ENCODE assay signal across 8 cellular contexts in genomic region chr10:2949948-2950354, GRCh38.
DNase-seq lines count a peak whose midpoint lies in the region; ATAC-seq and TF ChIP-seq lines count a peak whose summit lies in the region.

No MANE protein-coding gene starts in this region.

- ATAC-seq in GM21360 (IDR thresholded peaks at IDR 0.05; ENCODE audit: unreplicated experiment): peak; percentile 40

- H3K4me1 ChIP-seq in adrenal gland (replicated peaks in 1 of 2): no peaks in the 10 kb centered on the region
- no peaks in the 10 kb centered on the region for H3K4me1 ChIP-seq in thyroid gland

- TF ChIP-seq CTCF in dorsolateral prefrontal cortex (IDR thresholded peaks at IDR 0.05 in 54 of 56, conservative IDR thresholded peaks at IDR 0.05 in 2 of 56; ENCODE audit: low read depth in 1 of 56, partially characterized antibody in 56 of 56): no peak
- no peak for TF ChIP-seq CTCF in adrenal gland (IDR thresholded peaks at IDR 0.05)
- no peak for TF ChIP-seq CTCF in thyroid gland (IDR thresholded peaks at IDR 0.05)

- H3K27me3 ChIP-seq in dorsolateral prefrontal cortex: peaks cover 0 to 18% (median 0%) of the 10 kb centered on the region in 45 donors
- no peaks in the 10 kb centered on the region for H3K27me3 ChIP-seq in H7 (ENCODE audit: control insufficient read depth, insufficient read depth, low read length)
- H3K27me3 ChIP-seq in adrenal gland: no peaks in the 10 kb centered on the region
- H3K27me3 ChIP-seq in thyroid gland: no peaks in the 10 kb centered on the region

- H3K36me3 ChIP-seq in H7 (replicated peaks; ENCODE audit: control insufficient read depth, insufficient read depth, low read length) (no peaks in the 10 kb centered on the region), adrenal gland (replicated peaks in 1 of 2) (no peaks in the 10 kb centered on the region), thyroid gland (no peaks in the 10 kb centered on the region)

- TF ChIP-seq POLR2A in adrenal gland (IDR thresholded peaks at IDR 0.05): no peak
- no peak for TF ChIP-seq POLR2A in thyroid gland (IDR thresholded peaks at IDR 0.05)

- peak; percentile 58 for DNase-seq in Ammon's horn (ENCODE audit: low spot score)
- peak; percentile 5 for DNase-seq in HK-2 (ENCODE audit: unreplicated experiment)
- peak in 8 of 10 donors; percentile 31 to 77 (median 56) for DNase-seq in dorsolateral prefrontal cortex
- no peak for DNase-seq in H7
- DNase-seq in NCI-H146 treated with DMSO at 0.1 percent for 48 hours (lab: John Stamatoyannopoulos, UW; ENCODE audit: unreplicated experiment): no peak
- DNase-seq in adrenal gland: no peak
- DNase-seq in thyroid gland: no peak

- H3K27ac ChIP-seq in dorsolateral prefrontal cortex (peak overlapping the region in 1 of 59 donors; percentile 19), adrenal gland (no peak overlapping the region), thyroid gland (no peak overlapping the region)

- H3K4me3 ChIP-seq in dorsolateral prefrontal cortex: peak overlapping the region in 1 of 59 donors; percentile 2
- no peak overlapping the region for H3K4me3 ChIP-seq in H7 (ENCODE audit: insufficient read depth, low read depth, low read length)
- H3K4me3 ChIP-seq in adrenal gland: no peak overlapping the region
- H3K4me3 ChIP-seq in thyroid gland (replicated peaks in 1 of 3): no peak overlapping the region

- intact Hi-C loops in dorsolateral prefrontal cortex (cut with DNase I): no loop called here
- intact Hi-C loops in adrenal gland (cut with DNase I): no loop called here
- intact Hi-C loops in thyroid gland (cut with DNase I): no loop called here

- no peaks in the 10 kb centered on the region for H3K9me3 ChIP-seq in adrenal gland (replicated peaks in 1 of 3)
- no peaks in the 10 kb centered on the region for H3K9me3 ChIP-seq in thyroid gland

- 81 to 88% (median 83%) methylated on average over 20 of the region's 20 CpGs for WGBS in adrenal gland, 4 donors
- 87 to 93% methylated on average over 20 of the region's 20 CpGs for WGBS in thyroid gland, 2 donors

Comparison
In these comparisons a context has a peak if more than half of its experiments do, and no peak if none do; other contexts are left out.
1. DNase-seq: peak in Ammon's horn (single experiment), HK-2 (single experiment) and dorsolateral prefrontal cortex (8 of 10); none in H7 (single experiment), NCI-H146 treated with DMSO at 0.1 percent for 48 hours (single experiment), adrenal gland (0 of 7) and thyroid gland (0 of 2).